22 cellular contexts compared by ENCODE assay signal in the genomic region with DNA sequence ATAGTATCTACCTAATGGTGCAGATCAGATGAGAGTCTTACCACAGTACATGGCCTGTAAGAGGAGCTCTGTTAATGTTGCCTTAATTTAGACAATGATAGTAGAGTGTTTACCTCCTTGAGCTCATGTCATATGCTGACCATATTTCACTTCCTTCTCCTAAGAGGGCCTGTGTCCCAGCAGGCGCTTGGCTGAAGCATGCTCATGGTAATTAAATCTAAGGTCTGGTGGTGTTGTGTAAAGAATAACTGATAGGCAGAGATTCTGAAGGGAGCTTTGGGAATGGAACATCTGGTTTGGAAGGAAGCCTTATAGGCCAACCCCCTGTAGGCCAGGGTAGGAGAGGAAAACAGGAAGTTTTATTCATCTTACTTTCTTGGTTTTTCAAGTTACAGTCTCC.
DNase-seq lines count a peak whose midpoint lies in the region; ATAC-seq, FAIRE-seq and TF ChIP-seq lines count a peak whose summit lies in the region.
"Had no signal": no experiment of that assay in that cellular context is flagged by ENCODE, and none has a peak within 500 bp of the region (broad histone marks: within the 10 kb centered on the region; RNA-seq: fewer than 3 reads in every experiment).

No MANE protein-coding gene starts in this region.

- TF ChIP-seq POLR2A in H1 (IDR thresholded peaks at IDR 0.05; ENCODE audit: control extremely low read depth in 1 of 2, low read depth in 2 of 2, low read length in 2 of 2), result no peak

- H3K4me2 ChIP-seq in Karpas-422 (ENCODE audit: low read depth, low read length, poor library complexity, severe bottlenecking), result no peak overlapping the region
- no peak overlapping the region for H3K4me2 ChIP-seq in H1 (ENCODE audit: insufficient read depth in 1 of 2, low read depth in 2 of 2, low read length in 2 of 2)
- H3K4me2 ChIP-seq: hepatocyte, PC-9 had no signal

- TF ChIP-seq EP300 in H1 (IDR thresholded peaks at IDR 0.05; ENCODE audit: borderline replicate concordance in 1 of 2, low read depth in 2 of 2, low read length in 2 of 2), result no peak

- H3K18ac ChIP-seq in H1 (ENCODE audit: extremely low read depth, low read length), result no peak overlapping the region

- H2BK15ac ChIP-seq in H1 (ENCODE audit: low read length), result no peak overlapping the region

- no peak overlapping the region for H4K91ac ChIP-seq in H1 (replicated peaks; ENCODE audit: insufficient read length, low read length)

- no peak overlapping the region for H2BK5ac ChIP-seq in H1 (ENCODE audit: low read depth, low read length)

- H3K27me3 ChIP-seq in Karpas-422 (ENCODE audit: low read length), result no peaks in the 10 kb centered on the region
- H3K27me3 ChIP-seq in H1 (replicated peaks in 1 of 4; ENCODE audit: control insufficient read depth in 3 of 4, extremely low read depth in 1 of 4, insufficient read depth in 3 of 4, low read length in 3 of 4), result no peaks in the 10 kb centered on the region
- H3K27me3 ChIP-seq in pancreas, result no peaks in the 10 kb centered on the region
- H3K27me3 ChIP-seq: hepatocyte, transverse colon had no signal

- POLR2A ChIA-PET in H1 (lab: Charles Lee; ENCODE audit: partially characterized antibody), result no interaction called here

- H3K9me2 ChIP-seq in Karpas-422 (replicated peaks; ENCODE audit: insufficient read depth, low read length), result no peaks in the 10 kb centered on the region

- H3K23me2 ChIP-seq in H1 (ENCODE audit: low read depth, low read length), result no peaks in the 10 kb centered on the region

- no peaks in the 10 kb centered on the region for H3K79me1 ChIP-seq in H1 (ENCODE audit: low read depth, low read length)

- H2BK20ac ChIP-seq in H1 (ENCODE audit: low read length), result no peak overlapping the region

- H2BK120ac ChIP-seq in H1 (replicated peaks; ENCODE audit: low read depth, low read length), result no peak overlapping the region

- no peak overlapping the region for H3K14ac ChIP-seq in H1 (ENCODE audit: insufficient read length)

- DNase-seq in DMS 273 (lab: John Stamatoyannopoulos, UW; ENCODE audit: unreplicated experiment) (peak; percentile 51), DMS 273 treated with DMSO at 0.1 percent for 48 hours (lab: John Stamatoyannopoulos, UW) (no peak), Karpas-422 (no peak), H1 (ENCODE audit: low read depth in 1 of 2, low spot score in 2 of 2) (no peak), pancreas (peak in 4 of 6 donors; percentile 31 to 48 (median 33)), inferior parietal cortex (ENCODE audit: extremely low spot score) (no peak)
- DNase-seq: activated CD4-positive, alpha-beta T cell treated with anti-CD3 and anti-CD28 coated beads for 48 hours; activated naive CD4-positive, alpha-beta T cell treated with anti-CD3 and anti-CD28 coated beads, Interleukin-2, amount 10 ng/mL, durations not matched to agents 7 days and 5 days; amygdala; caudate nucleus; CD8-positive, alpha-beta T cell; immature natural killer cell; NCI-H1105; PC-9; psoas muscle; stimulated activated naive CD8-positive, alpha-beta T cell treated with anti-CD3 and anti-CD28 coated beads, Interleukin-15, amount 100 ng/mL, for 72 hours; transverse colon had no signal

- no peaks in the 10 kb centered on the region; the same call in 1 of the 2 replicates for H3K36me3 ChIP-seq in Karpas-422 (ENCODE audit: insufficient read depth, low read length)
- H3K36me3 ChIP-seq in H1 (ENCODE audit: control insufficient read depth in 2 of 4, insufficient read depth in 4 of 4, low read length in 3 of 4), result no peaks in the 10 kb centered on the region
- H3K36me3 ChIP-seq in pancreas, result no peaks in the 10 kb centered on the region
- H3K36me3 ChIP-seq: SJSA1, transverse colon had no signal

- no peak overlapping the region for H4K5ac ChIP-seq in H1 (ENCODE audit: insufficient read length, low read depth, low read length)

- H3K27ac ChIP-seq in Karpas-422 (ENCODE audit: low read length) (no peak overlapping the region), H1 (ENCODE audit: low read depth, low read length) (no peak overlapping the region), pancreas (peak overlapping the region in 3 of 4 donors; percentile 16 to 48 (median 46))
- H3K27ac ChIP-seq: 22Rv1, hepatocyte, PC-9, psoas muscle, SJSA1, transverse colon had no signal

- H2AK5ac ChIP-seq in H1 (ENCODE audit: low read depth, low read length), result no peak overlapping the region

- H4K20me1 ChIP-seq in Karpas-422 (ENCODE audit: insufficient read depth, low read depth, low read length) (no peaks in the 10 kb centered on the region), H1 (replicated peaks in 1 of 2; ENCODE audit: control insufficient read depth in 1 of 2, insufficient read depth in 2 of 2, low read length in 2 of 2) (no peaks in the 10 kb centered on the region)

- H3K79me2 ChIP-seq in Karpas-422 (ENCODE audit: low read length) (no peaks in the 10 kb centered on the region), H1 (ENCODE audit: control insufficient read depth in 1 of 2, insufficient read depth in 2 of 2, low read length in 2 of 2) (no peaks in the 10 kb centered on the region)
- H3K79me2 ChIP-seq: hepatocyte had no signal

- TF ChIP-seq CTCF in H1 (IDR thresholded peaks at IDR 0.05; ENCODE audit: control extremely low read depth in 1 of 3, insufficient read depth in 1 of 3, low read depth in 1 of 3, low read length in 3 of 3), result no peak
- no peak for TF ChIP-seq CTCF in pancreas (IDR thresholded peaks at IDR 0.05)

- H2AFZ ChIP-seq in Karpas-422 (ENCODE audit: low read length) (peak overlapping the region; percentile 35; the same call in 1 of the 2 replicates), H1 (ENCODE audit: low read length) (peak overlapping the region; percentile 64; the same call in 1 of the 2 replicates)
- H2AFZ ChIP-seq: hepatocyte, PC-9 had no signal

- no peak overlapping the region for H3K23ac ChIP-seq in H1 (ENCODE audit: insufficient read length)

- no peak overlapping the region for H3K56ac ChIP-seq in H1 (replicated peaks; ENCODE audit: insufficient read length, low read depth, low read length)

- no peak overlapping the region for H2BK12ac ChIP-seq in H1 (ENCODE audit: low read depth, low read length)

- H3K9ac ChIP-seq in Karpas-422 (ENCODE audit: low read length) (no peak overlapping the region), H1 (replicated peaks in 1 of 4; ENCODE audit: extremely low read depth in 1 of 4, low read depth in 3 of 4, low read length in 3 of 4) (no peak overlapping the region)

- ATAC-seq in pancreas, result peak; percentile 90 to 96 (median 93)
- ATAC-seq in GM18520 (IDR thresholded peaks at IDR 0.05; ENCODE audit: unreplicated experiment), result no peak
- ATAC-seq in HG03571 (IDR thresholded peaks at IDR 0.05; ENCODE audit: unreplicated experiment), result no peak
- ATAC-seq: CD8-positive, alpha-beta T cell; psoas muscle; stimulated activated naive CD8-positive, alpha-beta T cell treated with anti-CD3 and anti-CD28 coated beads, Interleukin-15, amount 100 ng/mL, for 72 hours had no signal

- no peak overlapping the region for H4K8ac ChIP-seq in H1 (ENCODE audit: extremely low read depth, insufficient read depth, low read length)

- H3K4ac ChIP-seq in H1 (replicated peaks; ENCODE audit: insufficient read length, low read depth, low read length), result no peak overlapping the region

- CTCF ChIA-PET in H1 (lab: Charles Lee; ENCODE audit: partially characterized antibody), result interaction anchor here (0.6 to 1.7 kb wide), 2 partner anchors 124 to 186 kb away, joined by 3 to 4 read pairs; no protein-coding TSS in a partner anchor

- FAIRE-seq in H1 (lab: Jason Lieb, UNC), result no peak
- FAIRE-seq in pancreas (lab: Jason Lieb, UNC), result no peak

- intact Hi-C loops in pancreas (cut with DNase I), result no loop called here

- H3K9me3 ChIP-seq in Karpas-422 (ENCODE audit: low read length), result no peaks in the 10 kb centered on the region
- no peaks in the 10 kb centered on the region for H3K9me3 ChIP-seq in H1 (ENCODE audit: insufficient read depth in 2 of 2, low read depth in 1 of 2, low read length in 1 of 2)
- no peaks in the 10 kb centered on the region for H3K9me3 ChIP-seq in pancreas
- H3K9me3 ChIP-seq: psoas muscle, SJSA1, transverse colon had no signal

- peaks cover 21% of the 10 kb centered on the region for H3K4me1 ChIP-seq in Karpas-422 (ENCODE audit: low read length)
- no peaks in the 10 kb centered on the region for H3K4me1 ChIP-seq in H1 (replicated peaks in 1 of 4; ENCODE audit: control insufficient read depth in 3 of 4, insufficient read depth in 4 of 4, low read length in 3 of 4)
- H3K4me1 ChIP-seq in pancreas, result peaks cover 0 to 10% (median 5%) of the 10 kb centered on the region in 3 donors
- H3K4me1 ChIP-seq: psoas muscle, SJSA1, transverse colon had no signal

- no peak for TF ChIP-seq RAD21 in H1 (IDR thresholded peaks at IDR 0.05 in 1 of 2, conservative IDR thresholded peaks at IDR 0.05 in 1 of 2; ENCODE audit: low read depth in 2 of 2, low read length in 2 of 2)

- WGBS in H1 (ENCODE audit: extremely low coverage in 1 of 2, insufficient coverage in 1 of 2, insufficient read length in 1 of 2, insufficient replicate concordance in 2 of 2, low coverage in 1 of 2, low lambda C conversion rate in 2 of 2, missing lambda C conversion rate in 1 of 2), 2 experiments, result 89% methylated on average over 1 of the region's 1 CpG; no CpG with 5 or more reads in 1 of the 2 experiments
- WGBS in pancreas, 2 donors, result 44 to 48% methylated on average over 1 of the region's 1 CpG

- H3K4me3 ChIP-seq in Karpas-422 (ENCODE audit: low read length) (no peak overlapping the region), H1 (ENCODE audit: extremely low read depth in 1 of 4, insufficient read depth in 2 of 4, low read depth in 3 of 4, low read length in 4 of 4) (no peak overlapping the region), pancreas (no peak overlapping the region)
- H3K4me3 ChIP-seq: hepatocyte, PC-9, psoas muscle, SJSA1, transverse colon had no signal

TF ChIP-seq in H1, 55 proteins besides CTCF, POLR2A, EP300 and RAD21 (continues in another document):
- TF ChIP-seq ASH2L (IDR thresholded peaks at IDR 0.05; ENCODE audit: low read length), result no peak
- TF ChIP-seq EZH2 (IDR thresholded peaks at IDR 0.05; ENCODE audit: low read depth, low read length, severe bottlenecking), result no peak
- TF ChIP-seq FOSL1 (IDR thresholded peaks at IDR 0.05; ENCODE audit: insufficient read depth, low read depth, low read length), result no peak
- TF ChIP-seq GABPA (IDR thresholded peaks at IDR 0.05; ENCODE audit: borderline replicate concordance, insufficient read depth, low read length), result no peak
- no peak for TF ChIP-seq KDM5A (IDR thresholded peaks at IDR 0.05; ENCODE audit: low read length)

Comparison
In these comparisons a context has a peak if more than half of its experiments do, and no peak if none do; other contexts are left out.
1. DNase-seq: peak in DMS 273 (single experiment) and pancreas (4 of 6); none in DMS 273 treated with DMSO at 0.1 percent for 48 hours (single experiment), Karpas-422 (single experiment), H1 (0 of 2) and inferior parietal cortex (single experiment).
2. H3K27ac ChIP-seq: peak in pancreas (3 of 4); none in Karpas-422 (single experiment) and H1 (single experiment).
3. ATAC-seq: peak in pancreas (4 of 4); none in GM18520 (single experiment) and HG03571 (single experiment).